29 cellular contexts compared by ENCODE assay signal in the genomic region with DNA sequence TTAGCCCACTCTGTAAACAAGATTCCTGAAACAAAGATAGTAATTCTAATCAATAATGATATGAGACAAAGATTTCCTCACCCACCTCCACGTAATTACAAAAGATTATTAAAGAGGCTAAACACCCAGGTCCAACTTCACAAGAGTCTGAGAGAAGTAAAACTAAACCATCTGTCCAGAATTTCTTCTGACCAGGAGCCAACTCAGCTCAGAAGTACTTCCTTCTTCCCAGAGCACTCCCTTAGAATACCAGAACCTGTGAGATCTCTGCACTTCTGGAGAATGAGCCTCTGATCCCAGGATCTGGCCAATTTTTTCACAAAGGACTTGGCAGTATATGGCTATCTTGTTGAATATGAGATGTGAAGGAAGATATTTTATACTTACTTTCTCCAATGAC.
"Had no signal": no experiment of that assay in that cellular context is flagged by ENCODE, and none has a peak within 500 bp of the region (broad histone marks: within the 10 kb centered on the region; RNA-seq: fewer than 3 reads in every experiment).

No MANE protein-coding gene starts in this region.

- ATAC-seq: activated T-helper 17 cell treated with anti-CD3 and anti-CD28 coated beads, Interleukin-2, amount 50 U/mL, for 72 hours; gastroesophageal sphincter; left cardiac atrium; naive thymus-derived CD4-positive, alpha-beta T cell; pancreas; stimulated activated naive B cell treated with anti-CD40 and anti-IgM and Interleukin-4, amounts not matched to agents 10 μg/mL and 1 μg/mL and 100 μg/mL, for 72 hours had no signal

- H3K27me3 ChIP-seq: esophagus squamous epithelium, gastroesophageal sphincter, hepatocyte, pancreas, sigmoid colon, stomach, suprapubic skin, tibial artery had no signal

- H3K4me2 ChIP-seq: hepatocyte had no signal

- H2AFZ ChIP-seq: hepatocyte had no signal

- H3K36me3 ChIP-seq: esophagus squamous epithelium, gastroesophageal sphincter, pancreas, prostate gland, sigmoid colon, stomach, suprapubic skin, tibial artery had no signal

- H3K4me1 ChIP-seq: gastroesophageal sphincter, pancreas, prostate gland, sigmoid colon, stomach, suprapubic skin, tibial artery had no signal

- H3K9me3 ChIP-seq: esophagus squamous epithelium, gastroesophageal sphincter, pancreas, prostate gland, sigmoid colon, stomach, suprapubic skin, tibial artery had no signal

- H3K27ac ChIP-seq: esophagus squamous epithelium, gastroesophageal sphincter, hepatocyte, pancreas, prostate gland, sigmoid colon, stomach, suprapubic skin, tibial artery had no signal

- FAIRE-seq: keratinocyte, pancreas, small intestine had no signal

- H3K79me2 ChIP-seq: hepatocyte had no signal

- H3K4me3 ChIP-seq: esophagus squamous epithelium, gastroesophageal sphincter, hepatocyte, pancreas, prostate gland, sigmoid colon, stomach, suprapubic skin, tibial artery had no signal

- DNase-seq: activated CD4-positive, alpha-beta memory T cell treated with anti-CD3 and anti-CD28 coated beads for 36 hours; activated CD4-positive, alpha-beta T cell treated with anti-CD3 and anti-CD28 coated beads, Interleukin-2, amount 10 ng/mL, durations not matched to agents 24 days and 14 days; activated CD4-positive, CD25-positive, alpha-beta regulatory T cell treated with anti-CD3 and anti-CD28 coated beads, Interleukin-2, amount 50 U/mL, for 72 hours; activated CD8-positive, alpha-beta memory T cell treated with anti-CD3 and anti-CD28 coated beads, Interleukin-2, amount 50 U/mL, for 4 hours; activated gamma-delta T cell treated with Interleukin-2 at 50 U/mL for 16 hours; activated naive CD4-positive, alpha-beta T cell treated with anti-CD3 and anti-CD28 coated beads, Interleukin-2, amount 50 U/mL, for 16 hours; activated T-cell treated with anti-CD3 and anti-CD28 coated beads, Interleukin-2, amount 50 U/mL, for 1 hour; amygdala; central memory CD4-positive, alpha-beta T cell; esophagus squamous epithelium; left cardiac atrium; midbrain; naive thymus-derived CD4-positive, alpha-beta T cell; nucleus accumbens; pancreas; retina; sigmoid colon; small intestine; stimulated activated CD4-positive, alpha-beta T cell treated with anti-CD3 and anti-CD28 coated beads, Interleukin-1b, Interleukin-23, amount 100 ng/mL, for 48 hours; stimulated activated naive B cell treated with anti-CD40 and anti-IgM and Interleukin-4, amounts not matched to agents 10 μg/mL and 1 μg/mL and 100 μg/mL, for 72 hours; stomach; T-helper 9 cell; tibial artery had no signal
